In the genomic region with DNA sequence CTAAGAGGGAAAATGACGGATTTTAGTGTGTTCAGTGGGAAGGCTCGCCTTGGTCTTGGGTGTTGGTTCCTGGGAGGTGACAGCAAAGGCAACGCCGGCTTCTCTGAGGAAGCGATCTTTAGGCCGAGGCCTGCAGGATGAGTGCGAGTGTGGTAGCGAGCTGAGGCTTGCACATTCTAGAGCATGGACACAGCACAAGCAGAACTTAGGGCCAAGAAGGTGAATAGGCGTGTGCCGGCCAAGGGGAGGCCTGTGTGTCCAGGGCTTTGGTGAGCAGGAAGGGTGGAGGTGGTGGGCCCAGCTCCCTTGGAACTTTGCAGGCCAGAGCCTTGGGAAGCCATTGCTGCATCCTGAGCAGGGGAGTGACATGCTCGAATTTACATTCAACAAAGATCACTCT, we compare ENCODE assay signal across 15 cellular contexts.
DNase-seq lines count a peak whose midpoint lies in the region; ATAC-seq and TF ChIP-seq lines count a peak whose summit lies in the region.
"Had no signal": no experiment of that assay in that cellular context is flagged by ENCODE, and none has a peak within 500 bp of the region (broad histone marks: within the 10 kb centered on the region; RNA-seq: fewer than 3 reads in every experiment).

No MANE protein-coding gene starts in this region.

- H4K20me1 ChIP-seq in GM23338 (replicated peaks; ENCODE audit: insufficient read depth), result peaks cover 10% of the 10 kb centered on the region; the same call in 1 of the 2 replicates

- H3K27me3 ChIP-seq in GM23338 (ENCODE audit: insufficient read depth), result no peaks in the 10 kb centered on the region
- no peaks in the 10 kb centered on the region for H3K27me3 ChIP-seq in tibial nerve
- H3K27me3 ChIP-seq: SJSA1 had no signal

- peaks cover 49% of the 10 kb centered on the region for H3K36me3 Mint-ChIP-seq in GM23338 (ENCODE audit: low read depth)
- H3K36me3 Mint-ChIP-seq in T-helper 17 cell (ENCODE audit: low read depth), result peaks cover 11% of the 10 kb centered on the region
- peaks cover 62% of the 10 kb centered on the region for H3K36me3 Mint-ChIP-seq in endothelial cell (ENCODE audit: low read depth, unreplicated experiment)

- peaks cover 7% of the 10 kb centered on the region; the same call in 1 of the 2 replicates for H3K79me2 ChIP-seq in GM23338 (replicated peaks; ENCODE audit: insufficient read depth)

- H3K27ac ChIP-seq in GM23338 (ENCODE audit: low read depth) (no peak overlapping the region), tibial nerve (no peak overlapping the region)
- H3K27ac ChIP-seq: SJSA1 had no signal

- H2AFZ ChIP-seq in GM23338, result no peak overlapping the region

- DNase-seq in GM23338 (ENCODE audit: low spot score) (no peak), T-helper 17 cell (no peak), endothelial cell (ENCODE audit: low spot score) (no peak), posterior vena cava (ENCODE audit: low spot score) (peak; percentile 57), NCI-H226 (no peak), ecto neural progenitor cell (ENCODE audit: low spot score) (no peak), tibial nerve (ENCODE audit: low spot score in 2 of 2) (no peak)
- DNase-seq: Caco-2, HCEC 1CT, NCI-H1092 treated with DMSO at 0.1 percent for 48 hours, NCI-H1694, NCI-H2107, NCI-H345, PC-3 had no signal

- no peak for ATAC-seq in GM23338
- ATAC-seq in T-helper 17 cell, result no peak
- ATAC-seq: PC-3 had no signal

- H3K4me1 Mint-ChIP-seq in GM23338 (no peaks in the 10 kb centered on the region), T-helper 17 cell (peaks cover 24% of the 10 kb centered on the region), endothelial cell (ENCODE audit: unreplicated experiment) (no peaks in the 10 kb centered on the region)

- intact Hi-C loops in posterior vena cava (cut with DNase I), result no loop called here

- 90 to 94% methylated on average over 11 of the region's 11 CpGs for WGBS in tibial nerve, 2 donors

- H3K27me3 Mint-ChIP-seq in GM23338 (ENCODE audit: insufficient read depth, low read depth, poor library complexity) (peaks cover 11% of the 10 kb centered on the region), T-helper 17 cell (no peaks in the 10 kb centered on the region), endothelial cell (ENCODE audit: unreplicated experiment) (peaks cover 14% of the 10 kb centered on the region)

- H3K27ac Mint-ChIP-seq in GM23338, result peak overlapping the region; percentile 10; the same call in 1 of the 2 replicates
- peak overlapping the region; percentile 53 for H3K27ac Mint-ChIP-seq in T-helper 17 cell
- H3K27ac Mint-ChIP-seq in endothelial cell (ENCODE audit: unreplicated experiment), result no peak overlapping the region

- H3K4me3 ChIP-seq in GM23338 (no peak overlapping the region), tibial nerve (no peak overlapping the region)
- H3K4me3 ChIP-seq: SJSA1 had no signal

- TF ChIP-seq POLR2A in tibial nerve (IDR thresholded peaks at IDR 0.05), result no peak

- H3K4me2 ChIP-seq in GM23338, result no peak overlapping the region

- no peaks in the 10 kb centered on the region for H3F3A ChIP-seq in GM23338 (replicated peaks; ENCODE audit: low read depth)

- H3K4me3 Mint-ChIP-seq in GM23338, result no peak overlapping the region
- H3K4me3 Mint-ChIP-seq in T-helper 17 cell, result no peak overlapping the region
- peak overlapping the region; percentile 29 for H3K4me3 Mint-ChIP-seq in endothelial cell (ENCODE audit: unreplicated experiment)

- TF ChIP-seq CTCF in GM23338 (conservative IDR thresholded peaks at IDR 0.05; ENCODE audit: low read depth in 2 of 2), result no peak
- no peak for TF ChIP-seq CTCF in endothelial cell (IDR thresholded peaks at IDR 0.05; ENCODE audit: unreplicated experiment)
- no peak for TF ChIP-seq CTCF in tibial nerve (IDR thresholded peaks at IDR 0.05)

- no peak for TF ChIP-seq EP300 in tibial nerve (IDR thresholded peaks at IDR 0.05)

- no peaks in the 10 kb centered on the region for H3K9me2 ChIP-seq in GM23338 (ENCODE audit: insufficient read depth)

- no peaks in the 10 kb centered on the region for H3K9me3 Mint-ChIP-seq in GM23338
- no peaks in the 10 kb centered on the region for H3K9me3 Mint-ChIP-seq in endothelial cell (ENCODE audit: unreplicated experiment)

- no peaks in the 10 kb centered on the region for H3K9me3 ChIP-seq in T-helper 17 cell (ENCODE audit: control insufficient read depth, low read length, poor library complexity, severe bottlenecking)
- no peaks in the 10 kb centered on the region for H3K9me3 ChIP-seq in tibial nerve
- H3K9me3 ChIP-seq: Caco-2, SJSA1 had no signal

- peaks cover 24% of the 10 kb centered on the region for H3K36me3 ChIP-seq in GM23338 (ENCODE audit: insufficient read depth)
- peaks cover 2 to 93% (median 21%) of the 10 kb centered on the region in 3 donors for H3K36me3 ChIP-seq in tibial nerve

- H3K4me1 ChIP-seq in GM23338 (ENCODE audit: insufficient read depth) (no peaks in the 10 kb centered on the region), tibial nerve (no peaks in the 10 kb centered on the region)
- H3K4me1 ChIP-seq: Caco-2 had no signal

TF ChIP-seq in GM23338, 12 proteins besides CTCF, POLR2A, EP300 and RAD21 (continues in another document):
- TF ChIP-seq, protein P1, sequence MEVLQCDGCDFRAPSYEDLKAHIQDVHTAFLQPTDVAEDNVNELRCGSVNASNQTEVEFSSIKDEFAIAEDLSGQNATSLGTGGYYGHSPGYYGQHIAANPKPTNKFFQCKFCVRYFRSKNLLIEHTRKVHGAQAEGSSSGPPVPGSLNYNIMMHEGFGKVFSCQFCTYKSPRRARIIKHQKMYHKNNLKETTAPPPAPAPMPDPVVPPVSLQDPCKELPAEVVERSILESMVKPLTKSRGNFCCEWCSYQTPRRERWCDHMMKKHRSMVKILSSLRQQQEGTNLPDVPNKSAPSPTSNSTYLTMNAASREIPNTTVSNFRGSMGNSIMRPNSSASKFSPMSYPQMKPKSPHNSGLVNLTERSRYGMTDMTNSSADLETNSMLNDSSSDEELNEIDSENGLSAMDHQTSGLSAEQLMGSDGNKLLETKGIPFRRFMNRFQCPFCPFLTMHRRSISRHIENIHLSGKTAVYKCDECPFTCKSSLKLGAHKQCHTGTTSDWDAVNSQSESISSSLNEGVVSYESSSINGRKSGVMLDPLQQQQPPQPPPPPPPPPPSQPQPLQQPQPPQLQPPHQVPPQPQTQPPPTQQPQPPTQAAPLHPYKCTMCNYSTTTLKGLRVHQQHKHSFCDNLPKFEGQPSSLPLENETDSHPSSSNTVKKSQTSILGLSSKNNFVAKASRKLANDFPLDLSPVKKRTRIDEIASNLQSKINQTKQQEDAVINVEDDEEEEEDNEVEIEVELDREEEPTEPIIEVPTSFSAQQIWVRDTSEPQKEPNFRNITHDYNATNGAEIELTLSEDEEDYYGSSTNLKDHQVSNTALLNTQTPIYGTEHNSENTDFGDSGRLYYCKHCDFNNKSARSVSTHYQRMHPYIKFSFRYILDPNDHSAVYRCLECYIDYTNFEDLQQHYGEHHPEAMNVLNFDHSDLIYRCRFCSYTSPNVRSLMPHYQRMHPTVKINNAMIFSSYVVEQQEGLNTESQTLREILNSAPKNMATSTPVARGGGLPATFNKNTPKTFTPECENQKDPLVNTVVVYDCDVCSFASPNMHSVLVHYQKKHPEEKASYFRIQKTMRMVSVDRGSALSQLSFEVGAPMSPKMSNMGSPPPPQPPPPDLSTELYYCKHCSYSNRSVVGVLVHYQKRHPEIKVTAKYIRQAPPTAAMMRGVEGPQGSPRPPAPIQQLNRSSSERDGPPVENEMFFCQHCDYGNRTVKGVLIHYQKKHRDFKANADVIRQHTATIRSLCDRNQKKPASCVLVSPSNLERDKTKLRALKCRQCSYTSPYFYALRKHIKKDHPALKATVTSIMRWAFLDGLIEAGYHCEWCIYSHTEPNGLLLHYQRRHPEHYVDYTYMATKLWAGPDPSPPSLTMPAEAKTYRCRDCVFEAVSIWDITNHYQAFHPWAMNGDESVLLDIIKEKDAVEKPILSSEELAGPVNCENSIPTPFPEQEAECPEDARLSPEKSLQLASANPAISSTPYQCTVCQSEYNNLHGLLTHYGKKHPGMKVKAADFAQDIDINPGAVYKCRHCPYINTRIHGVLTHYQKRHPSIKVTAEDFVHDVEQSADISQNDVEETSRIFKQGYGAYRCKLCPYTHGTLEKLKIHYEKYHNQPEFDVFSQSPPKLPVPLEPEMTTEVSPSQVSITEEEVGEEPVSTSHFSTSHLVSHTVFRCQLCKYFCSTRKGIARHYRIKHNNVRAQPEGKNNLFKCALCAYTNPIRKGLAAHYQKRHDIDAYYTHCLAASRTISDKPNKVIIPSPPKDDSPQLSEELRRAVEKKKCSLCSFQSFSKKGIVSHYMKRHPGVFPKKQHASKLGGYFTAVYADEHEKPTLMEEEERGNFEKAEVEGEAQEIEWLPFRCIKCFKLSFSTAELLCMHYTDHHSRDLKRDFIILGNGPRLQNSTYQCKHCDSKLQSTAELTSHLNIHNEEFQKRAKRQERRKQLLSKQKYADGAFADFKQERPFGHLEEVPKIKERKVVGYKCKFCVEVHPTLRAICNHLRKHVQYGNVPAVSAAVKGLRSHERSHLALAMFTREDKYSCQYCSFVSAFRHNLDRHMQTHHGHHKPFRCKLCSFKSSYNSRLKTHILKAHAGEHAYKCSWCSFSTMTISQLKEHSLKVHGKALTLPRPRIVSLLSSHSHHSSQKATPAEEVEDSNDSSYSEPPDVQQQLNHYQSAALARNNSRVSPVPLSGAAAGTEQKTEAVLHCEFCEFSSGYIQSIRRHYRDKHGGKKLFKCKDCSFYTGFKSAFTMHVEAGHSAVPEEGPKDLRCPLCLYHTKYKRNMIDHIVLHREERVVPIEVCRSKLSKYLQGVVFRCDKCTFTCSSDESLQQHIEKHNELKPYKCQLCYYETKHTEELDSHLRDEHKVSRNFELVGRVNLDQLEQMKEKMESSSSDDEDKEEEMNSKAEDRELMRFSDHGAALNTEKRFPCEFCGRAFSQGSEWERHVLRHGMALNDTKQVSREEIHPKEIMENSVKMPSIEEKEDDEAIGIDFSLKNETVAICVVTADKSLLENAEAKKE (CRISPR knock-in tag; IDR thresholded peaks at IDR 0.05), result no peak
- TF ChIP-seq NANOG (IDR thresholded peaks at IDR 0.05; ENCODE audit: borderline replicate concordance), result no peak
